ENCODE assay signal across 1 cellular context in genomic region chr14:94543450-94544123, GRCh38.
TF ChIP-seq lines count a peak whose summit lies in the region.

No MANE protein-coding gene starts in this region.

TF ChIP-seq in HepG2, 621 proteins besides CTCF, POLR2A, EP300 and RAD21 (continued from another document and continues in another):
- peak; percentile 22; the same call in 1 of the 2 replicates for TF ChIP-seq TFDP1 (CRISPR knock-in tag; IDR thresholded peaks at IDR 0.05; ENCODE audit: borderline replicate concordance)
- no peak for TF ChIP-seq NAIF1 (CRISPR knock-in tag; IDR thresholded peaks at IDR 0.05; ENCODE audit: borderline replicate concordance)
- TF ChIP-seq SETDB1 (CRISPR knock-in tag; IDR thresholded peaks at IDR 0.05; ENCODE audit: borderline replicate concordance) = no peak
- no peak for TF ChIP-seq THRA (CRISPR knock-in tag; IDR thresholded peaks at IDR 0.05; ENCODE audit: borderline replicate concordance)
- no peak for TF ChIP-seq NFIC (IDR thresholded peaks at IDR 0.05; ENCODE audit: low read length)
- TF ChIP-seq ZSCAN9 (CRISPR knock-in tag; IDR thresholded peaks at IDR 0.05; ENCODE audit: borderline replicate concordance) = no peak
- 0 out of 2 replicates have a peak, but pooled peaks have one; percentile 50 for TF ChIP-seq ZNF607 (CRISPR knock-in tag; IDR thresholded peaks at IDR 0.05; ENCODE audit: borderline replicate concordance)
- TF ChIP-seq SOX6 (IDR thresholded peaks at IDR 0.05) = no peak
- TF ChIP-seq SOX6 (CRISPR knock-in tag; IDR thresholded peaks at IDR 0.05) = no peak
- no peak for TF ChIP-seq BCLAF1 (IDR thresholded peaks at IDR 0.05)
- no peak for TF ChIP-seq ZBTB46 (CRISPR knock-in tag; IDR thresholded peaks at IDR 0.05; ENCODE audit: borderline replicate concordance)
- TF ChIP-seq GATA4 (IDR thresholded peaks at IDR 0.05; ENCODE audit: borderline replicate concordance, low read depth) = no peak
- no peak for TF ChIP-seq TSC22D2 (CRISPR knock-in tag; IDR thresholded peaks at IDR 0.05; ENCODE audit: borderline replicate concordance)
- no peak for TF ChIP-seq GTF2F1 (IDR thresholded peaks at IDR 0.05; ENCODE audit: low read length)
- TF ChIP-seq ZNF282 (IDR thresholded peaks at IDR 0.05; ENCODE audit: partially characterized antibody) = no peak
- no peak for TF ChIP-seq BORCS8-MEF2B (CRISPR knock-in tag; IDR thresholded peaks at IDR 0.05)
- TF ChIP-seq ZFAT (CRISPR knock-in tag; conservative IDR thresholded peaks at IDR 0.05) = no peak
- TF ChIP-seq AKAP8 (CRISPR knock-in tag; IDR thresholded peaks at IDR 0.05) = no peak
- TF ChIP-seq PRDM10 (CRISPR knock-in tag; IDR thresholded peaks at IDR 0.05; ENCODE audit: low read depth) = no peak
- no peak for TF ChIP-seq PAX8 (CRISPR knock-in tag; IDR thresholded peaks at IDR 0.05; ENCODE audit: borderline replicate concordance)
- TF ChIP-seq CENPBD1 (CRISPR knock-in tag; IDR thresholded peaks at IDR 0.05; ENCODE audit: borderline replicate concordance, low read depth) = no peak
- no peak for TF ChIP-seq MED8 (CRISPR knock-in tag; IDR thresholded peaks at IDR 0.05; ENCODE audit: insufficient replicate concordance)
- no peak for TF ChIP-seq ZFYVE20 (CRISPR knock-in tag; IDR thresholded peaks at IDR 0.05; ENCODE audit: borderline replicate concordance, low read depth)
- no peak for TF ChIP-seq ADNP (CRISPR knock-in tag; IDR thresholded peaks at IDR 0.05)
- TF ChIP-seq TRAFD1 (CRISPR knock-in tag; IDR thresholded peaks at IDR 0.05; ENCODE audit: borderline replicate concordance) = no peak
- TF ChIP-seq ZNF383 (CRISPR knock-in tag; IDR thresholded peaks at IDR 0.05; ENCODE audit: borderline replicate concordance) = no peak
- TF ChIP-seq HMG20B (CRISPR knock-in tag; conservative IDR thresholded peaks at IDR 0.05) = no peak
- no peak for TF ChIP-seq DZIP1 (CRISPR knock-in tag; IDR thresholded peaks at IDR 0.05)
- TF ChIP-seq GABPA (IDR thresholded peaks at IDR 0.05; ENCODE audit: low read depth, low read length) = no peak
- TF ChIP-seq GABPA (CRISPR knock-in tag; IDR thresholded peaks at IDR 0.05; ENCODE audit: low read depth) = no peak
- TF ChIP-seq HNF1B (CRISPR knock-in tag; IDR thresholded peaks at IDR 0.05) = 0 out of 2 replicates have a peak, but pooled peaks have one; percentile 47
- no peak for TF ChIP-seq HMGXB3 (CRISPR knock-in tag; IDR thresholded peaks at IDR 0.05; ENCODE audit: borderline replicate concordance)
- no peak for TF ChIP-seq SUZ12 (IDR thresholded peaks at IDR 0.05; ENCODE audit: low read depth, low read length)
- no peak for TF ChIP-seq ZNF138 (CRISPR knock-in tag; IDR thresholded peaks at IDR 0.05; ENCODE audit: low read depth)
